Comparison of ENCODE assay signal across 18 cellular contexts in the genomic region with DNA sequence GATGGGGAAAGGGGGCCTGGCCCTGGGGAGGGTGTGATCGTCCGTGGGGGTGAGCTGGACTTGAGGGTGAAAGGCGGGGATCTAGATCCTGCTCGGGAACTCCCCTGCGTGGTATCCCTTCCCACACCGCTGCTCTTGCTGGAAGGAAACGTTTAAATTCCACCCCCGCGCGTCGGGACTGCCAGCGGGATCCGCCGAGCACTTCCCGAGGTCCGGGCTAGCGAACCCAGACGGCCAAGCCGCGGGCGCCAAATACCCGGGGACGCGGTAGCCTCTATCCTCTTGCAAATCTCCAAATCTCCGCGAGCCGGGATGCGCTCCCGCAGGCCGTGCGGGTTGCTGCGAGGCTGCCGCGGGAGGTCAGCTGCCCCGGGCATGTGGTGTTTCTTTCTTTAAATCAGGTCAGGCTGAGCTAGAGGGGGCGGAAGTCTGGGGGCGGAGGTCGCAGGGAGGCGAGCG. TPM values are rescaled to one million over a fixed set of nuclear protein-coding genes. Genes with fewer than 3 reads are reported as not detected.
DNase-seq lines count a peak whose midpoint lies in the region; ATAC-seq and TF ChIP-seq lines count a peak whose summit lies in the region.
"Had no signal": no experiment of that assay in that cellular context is flagged by ENCODE, and none has a peak within 500 bp of the region (broad histone marks: within the 10 kb centered on the region; RNA-seq: fewer than 3 reads in every experiment).

No MANE protein-coding gene starts in this region.

- H3K27ac ChIP-seq in right atrium auricular region = no peak overlapping the region
- no peak overlapping the region for H3K27ac ChIP-seq in endodermal cell (ENCODE audit: low read depth, low read length)
- no peak overlapping the region for H3K27ac ChIP-seq in neural progenitor cell
- H3K27ac ChIP-seq in urinary bladder (ENCODE audit: low read depth) = no peak overlapping the region
- H3K27ac ChIP-seq: KMS-11 had no signal

- 0 to 3% methylated on average over 6 to 40 of the region's 40 CpGs for WGBS in endodermal cell (ENCODE audit: insufficient coverage in 1 of 2, insufficient read length in 1 of 2), 2 experiments
- 1% methylated on average over 40 of the region's 40 CpGs for WGBS in urinary bladder

- H3K4me2 ChIP-seq in neural progenitor cell = peak overlapping the region; percentile 90
- H3K4me2 ChIP-seq: KMS-11 had no signal

- no peak for ATAC-seq in Right ventricle myocardium inferior
- ATAC-seq in HG02885 (IDR thresholded peaks at IDR 0.05; ENCODE audit: poor library complexity, unreplicated experiment) = no peak
- ATAC-seq in GM19452 (IDR thresholded peaks at IDR 0.05; ENCODE audit: unreplicated experiment) = no peak

- TF ChIP-seq CTCF in right atrium auricular region (IDR thresholded peaks at IDR 0.05) (no peak), endodermal cell (conservative IDR thresholded peaks at IDR 0.05) (no peak), neural progenitor cell (IDR thresholded peaks at IDR 0.05) (no peak)

- no peak overlapping the region for H3K27ac Mint-ChIP-seq in endodermal cell
- H3K27ac Mint-ChIP-seq in neural progenitor cell = no peak overlapping the region
- H3K27ac Mint-ChIP-seq: activated T-cell treated with anti-CD3 and anti-CD28 coated beads, Interleukin-2, amount 50 U/mL, for 72 hours had no signal

- H3K9me3 Mint-ChIP-seq in endodermal cell (no peaks in the 10 kb centered on the region), neural progenitor cell (no peaks in the 10 kb centered on the region)

- no peak overlapping the region for H3K9ac ChIP-seq in endodermal cell (ENCODE audit: extremely low read depth, low read length, poor library complexity, severe bottlenecking)
- H3K9ac ChIP-seq in neural progenitor cell = no peak overlapping the region
- H3K9ac ChIP-seq: KMS-11 had no signal

- intact Hi-C loops in Right ventricle myocardium inferior (cut with DNase I) = loop anchor here (10.0 kb wide), 1 partner anchor 217 kb away; no protein-coding TSS in a partner anchor

- no peaks in the 10 kb centered on the region for H3K79me2 ChIP-seq in neural progenitor cell (ENCODE audit: low read depth)

- H3K4me3 Mint-ChIP-seq in endodermal cell (peak overlapping the region; percentile 46), neural progenitor cell (peak overlapping the region; percentile 88)

- H3K4me3 ChIP-seq in right atrium auricular region = peak overlapping the region; percentile 25 to 43
- peak overlapping the region; percentile 49 for H3K4me3 ChIP-seq in endodermal cell (ENCODE audit: low read length)
- H3K4me3 ChIP-seq in neural progenitor cell = peak overlapping the region; percentile 44
- H3K4me3 ChIP-seq in urinary bladder (ENCODE audit: low read depth, low read length) = peak overlapping the region; percentile 33

- H3K4me1 ChIP-seq in right atrium auricular region (peaks cover 0 to 22% of the 10 kb centered on the region in 2 donors), endodermal cell (ENCODE audit: control insufficient read depth, insufficient read depth, low read length) (no peaks in the 10 kb centered on the region), neural progenitor cell (peaks cover 30% of the 10 kb centered on the region), urinary bladder (ENCODE audit: insufficient read depth) (no peaks in the 10 kb centered on the region)
- H3K4me1 ChIP-seq: BE2C had no signal

- no peak overlapping the region for H2AFZ ChIP-seq in neural progenitor cell (replicated peaks)

- H3K9me3 ChIP-seq in right atrium auricular region (no peaks in the 10 kb centered on the region), endodermal cell (ENCODE audit: control insufficient read depth, low read length) (no peaks in the 10 kb centered on the region), neural progenitor cell (ENCODE audit: low read depth) (no peaks in the 10 kb centered on the region)

- peaks cover 0 to 19% of the 10 kb centered on the region in 2 donors for H3K27me3 ChIP-seq in right atrium auricular region
- H3K27me3 ChIP-seq in endodermal cell (ENCODE audit: control insufficient read depth, insufficient read depth, low read length, poor library complexity, severe bottlenecking) = peaks cover 83% of the 10 kb centered on the region
- H3K27me3 ChIP-seq in neural progenitor cell = peaks cover 91% of the 10 kb centered on the region

- DNase-seq in right atrium auricular region (ENCODE audit: low spot score) (no peak), Right ventricle myocardium inferior (ENCODE audit: missing footprints) (no peak), endodermal cell (peak; percentile 64), neural progenitor cell (ENCODE audit: low spot score) (peak; percentile 63), GF-D8 (lab: John Stamatoyannopoulos, UW) (no peak)
- DNase-seq: activated CD4-positive, CD25-positive, alpha-beta regulatory T cell treated with anti-CD3 and anti-CD28 coated beads, Interleukin-2, amount 50 U/mL, for 72 hours; activated T-cell treated with anti-CD3 and anti-CD28 coated beads, Interleukin-2, amount 50 U/mL, for 72 hours; central memory CD4-positive, alpha-beta T cell; mesenchymal stem cell; NCI-H446 treated with DMSO at 0.1 percent for 48 hours; SHP77 treated with DMSO at 0.1 percent for 48 hours; stimulated activated naive CD4-positive, alpha-beta T cell treated with Interleukin-2 at 50 U/mL for 16 hours had no signal

- H3K36me3 Mint-ChIP-seq in endodermal cell (ENCODE audit: low read depth) (no peaks in the 10 kb centered on the region), neural progenitor cell (peaks cover 3% of the 10 kb centered on the region)

- H3K27me3 Mint-ChIP-seq in endodermal cell (ENCODE audit: insufficient read depth) (peaks cover 82% of the 10 kb centered on the region), neural progenitor cell (ENCODE audit: insufficient read depth, low read depth) (peaks cover 39% of the 10 kb centered on the region)

- H3K36me3 ChIP-seq in right atrium auricular region (no peaks in the 10 kb centered on the region), endodermal cell (ENCODE audit: control insufficient read depth, insufficient read depth, low read length) (no peaks in the 10 kb centered on the region), neural progenitor cell (no peaks in the 10 kb centered on the region), urinary bladder (ENCODE audit: insufficient read depth) (no peaks in the 10 kb centered on the region)
- H3K36me3 ChIP-seq: BE2C had no signal

- H3K4me1 Mint-ChIP-seq in endodermal cell (no peaks in the 10 kb centered on the region), neural progenitor cell (peaks cover 36% of the 10 kb centered on the region)

- H3F3A ChIP-seq in neural progenitor cell (ENCODE audit: low read depth) = peaks cover 32% of the 10 kb centered on the region

- H4K20me1 ChIP-seq in neural progenitor cell (ENCODE audit: low read depth) = peaks cover 68% of the 10 kb centered on the region

RNA-seq across cellular contexts. Expression of gene NPTX2, which starts 0.9 kb away (rescaled TPM):
- total RNA-seq in right atrium auricular region (1 to 10 TPM; 3.8 to 6.7 TPM), Right ventricle myocardium inferior (3.1 TPM), endodermal cell (1 to 10 TPM in 1 of 2 donors, under 1 TPM in 1; 0.53 to 1.3 TPM), neural progenitor cell (ENCODE audit: low replicate concordance) (5.6 and 10.5 TPM in 2 replicates), urinary bladder (7.2 TPM)
- polyA plus RNA-seq in endodermal cell (2013, experiment 1 of 2) = 19.5 TPM
- 21.4 TPM for polyA plus RNA-seq in endodermal cell (2013, experiment 2 of 2)
- 12.1 TPM for polyA plus RNA-seq in urinary bladder
- total RNA-seq: H4 had no signal

Comparison
In these comparisons a context has a peak if more than half of its experiments do, and no peak if none do; other contexts are left out.
1. DNase-seq: peak in endodermal cell (single experiment) and neural progenitor cell (single experiment); none in right atrium auricular region (single experiment), Right ventricle myocardium inferior (single experiment) and GF-D8 (single experiment).
2. Peak in every context shown above with its lines, with median percentiles within 50 percentile points of each other: H3K4me3 ChIP-seq.